Comparison of ENCODE assay signal across 13 cellular contexts in the genomic region with DNA sequence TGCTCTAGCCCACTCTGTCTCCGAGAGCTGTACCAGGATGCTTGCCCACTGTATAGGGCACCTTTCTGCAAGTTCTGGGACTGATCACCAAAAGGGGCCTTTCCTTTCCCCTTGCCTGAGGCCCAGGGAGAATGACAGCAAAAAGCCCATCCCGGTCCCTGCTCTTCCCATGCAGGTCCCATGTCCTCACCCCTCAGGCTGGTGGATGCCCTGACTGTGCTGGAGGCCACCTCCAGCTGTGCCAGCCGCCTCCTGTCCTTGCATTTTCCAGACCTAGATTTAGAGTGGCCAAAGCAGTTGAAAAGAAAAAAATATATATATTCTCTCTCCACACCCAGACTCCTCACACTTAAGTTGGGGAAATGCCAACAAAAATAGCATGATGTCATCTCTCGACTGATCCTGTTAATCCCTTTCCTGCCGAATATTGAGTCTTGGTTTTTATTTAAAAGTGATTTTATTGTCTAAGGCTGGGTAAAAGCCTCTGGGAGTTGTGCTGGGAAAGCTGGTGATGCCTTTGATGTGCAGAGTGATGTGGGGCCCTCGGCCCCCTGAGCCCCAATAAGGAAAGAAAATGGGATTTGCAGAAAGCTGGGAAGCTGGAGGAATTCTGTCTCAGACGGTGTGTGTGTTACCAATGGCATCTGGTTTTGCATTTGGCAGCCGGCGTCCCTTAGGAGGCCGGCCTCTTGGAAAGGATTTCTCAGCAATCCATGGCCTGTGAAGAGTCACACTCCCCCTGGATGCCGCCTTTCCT. TPM values are rescaled to one million over a fixed set of nuclear protein-coding genes. Genes with fewer than 3 reads are reported as not detected.
DNase-seq lines count a peak whose midpoint lies in the region; ATAC-seq and TF ChIP-seq lines count a peak whose summit lies in the region.
"Had no signal": no experiment of that assay in that cellular context is flagged by ENCODE, and none has a peak within 500 bp of the region (broad histone marks: within the 10 kb centered on the region; RNA-seq: fewer than 3 reads in every experiment).

No MANE protein-coding gene starts in this region.

- peak overlapping the region; percentile 13 for H3K4me3 Mint-ChIP-seq in mesothelial cell of epicardium
- no peak overlapping the region for H3K4me3 Mint-ChIP-seq in activated CD4-positive, alpha-beta memory T cell treated with anti-CD3 and anti-CD28 coated beads, Interleukin-2, amount 10 ng/mL, durations not matched to agents 7 days and 5 days
- H3K4me3 Mint-ChIP-seq: activated CD4-positive, alpha-beta T cell treated with anti-CD3 and anti-CD28 coated beads, Interleukin-2, amount 10 ng/mL, durations not matched to agents 24 days and 14 days had no signal

- no peaks in the 10 kb centered on the region for H3K27me3 Mint-ChIP-seq in mesothelial cell of epicardium (ENCODE audit: low read depth)
- H3K27me3 Mint-ChIP-seq in activated CD4-positive, alpha-beta memory T cell treated with anti-CD3 and anti-CD28 coated beads, Interleukin-2, amount 10 ng/mL, durations not matched to agents 7 days and 5 days = peaks cover 4% of the 10 kb centered on the region
- H3K27me3 Mint-ChIP-seq: activated CD4-positive, alpha-beta T cell treated with anti-CD3 and anti-CD28 coated beads, Interleukin-2, amount 10 ng/mL, durations not matched to agents 24 days and 14 days had no signal

- peaks cover 23% of the 10 kb centered on the region for H3K4me1 Mint-ChIP-seq in mesothelial cell of epicardium
- H3K4me1 Mint-ChIP-seq in activated CD4-positive, alpha-beta memory T cell treated with anti-CD3 and anti-CD28 coated beads, Interleukin-2, amount 10 ng/mL, durations not matched to agents 7 days and 5 days = peaks cover 7% of the 10 kb centered on the region

- no peaks in the 10 kb centered on the region for H3K9me2 ChIP-seq in PC-3 (replicated peaks; ENCODE audit: low read length)

- H3F3A ChIP-seq in PC-3 (ENCODE audit: low read length, unreplicated experiment) = no peaks in the 10 kb centered on the region

- peaks cover under 1% of the 10 kb centered on the region for H3K9me3 Mint-ChIP-seq in mesothelial cell of epicardium
- H3K9me3 Mint-ChIP-seq in activated CD4-positive, alpha-beta memory T cell treated with anti-CD3 and anti-CD28 coated beads, Interleukin-2, amount 10 ng/mL, durations not matched to agents 7 days and 5 days = no peaks in the 10 kb centered on the region
- H3K9me3 Mint-ChIP-seq: activated CD4-positive, alpha-beta T cell treated with anti-CD3 and anti-CD28 coated beads, Interleukin-2, amount 10 ng/mL, durations not matched to agents 24 days and 14 days had no signal

- POLR2A ChIA-PET in PC-3 (lab: Charles Lee; ENCODE audit: unreplicated experiment) = no interaction called here
- POLR2A ChIA-PET in activated CD4-positive, alpha-beta memory T cell treated with anti-CD3 and anti-CD28 coated beads, Interleukin-2, amount 10 ng/mL, durations not matched to agents 7 days and 5 days (lab: Charles Lee) = no interaction called here

- no peaks in the 10 kb centered on the region for H4K20me1 ChIP-seq in PC-3 (ENCODE audit: low read length)

- no peak overlapping the region for H3K4me3 ChIP-seq in PC-3 (ENCODE audit: low read length)
- H3K4me3 ChIP-seq: Peyer's patch, upper lobe of left lung had no signal

- no peaks in the 10 kb centered on the region for H3K9me3 ChIP-seq in PC-3 (ENCODE audit: low read length)
- H3K9me3 ChIP-seq: Peyer's patch, upper lobe of left lung had no signal

- TF ChIP-seq CTCF in PC-3 (conservative IDR thresholded peaks at IDR 0.05; ENCODE audit: low read depth, low read length) (no peak), mesothelial cell of epicardium (IDR thresholded peaks at IDR 0.05; ENCODE audit: unreplicated experiment) (no peak)

- no peaks in the 10 kb centered on the region for H3K27me3 ChIP-seq in PC-3 (ENCODE audit: low read length)
- H3K27me3 ChIP-seq: Peyer's patch, upper lobe of left lung had no signal

- DNase-seq in Daoy (ENCODE audit: low read depth) (peak; percentile 83), PC-3 (peak; percentile 42), epithelial cell of prostate (ENCODE audit: low read depth, low spot score) (peak; percentile 16), mesothelial cell of epicardium (ENCODE audit: low spot score in 2 of 2, unreplicated experiment in 2 of 2) (no peak), NCI-H1417 treated with DMSO at 0.1 percent for 48 hours (lab: John Stamatoyannopoulos, UW) (no peak)
- no peak for DNase-seq in activated CD8-positive, alpha-beta memory T cell treated with anti-CD3 and anti-CD28 coated beads for 24 hours
- DNase-seq in activated CD4-positive, alpha-beta memory T cell treated with anti-CD3 and anti-CD28 coated beads, Interleukin-2, amount 10 ng/mL, durations not matched to agents 7 days and 5 days = no peak
- DNase-seq: activated CD4-positive, alpha-beta T cell treated with anti-CD3 and anti-CD28 coated beads, Interleukin-2, amount 10 ng/mL, durations not matched to agents 24 days and 14 days; COR-L47; NCI-H1436; Peyer's patch; upper lobe of left lung had no signal

- no peak overlapping the region for H3K9ac ChIP-seq in PC-3 (ENCODE audit: low read length)

- H3K27ac ChIP-seq in PC-3 (ENCODE audit: low read length) (no peak overlapping the region), epithelial cell of prostate (peak overlapping the region; percentile 27)
- H3K27ac ChIP-seq: Peyer's patch, upper lobe of left lung had no signal

- H3K36me3 ChIP-seq in PC-3 (ENCODE audit: low read depth, low read length) = no peaks in the 10 kb centered on the region
- H3K36me3 ChIP-seq: Peyer's patch, upper lobe of left lung had no signal

- BruUV-seq in PC-3 (replicated peaks; lab: Mats Ljungman, UMichigan) = no TSS peak

- no peak for ATAC-seq in PC-3
- ATAC-seq in HG03159 (IDR thresholded peaks at IDR 0.05; ENCODE audit: unreplicated experiment) = no peak

- no peak overlapping the region for H2AFZ ChIP-seq in PC-3 (ENCODE audit: low read length)

- no peaks in the 10 kb centered on the region for H3K79me2 ChIP-seq in PC-3 (ENCODE audit: low read length)

- intact Hi-C loops in PC-3 (cut with micrococcal nuclease) = no loop called here

- H3K27ac Mint-ChIP-seq in mesothelial cell of epicardium = peak overlapping the region; percentile 94
- no peak overlapping the region for H3K27ac Mint-ChIP-seq in activated CD4-positive, alpha-beta memory T cell treated with anti-CD3 and anti-CD28 coated beads, Interleukin-2, amount 10 ng/mL, durations not matched to agents 7 days and 5 days
- H3K27ac Mint-ChIP-seq: activated CD4-positive, alpha-beta T cell treated with anti-CD3 and anti-CD28 coated beads, Interleukin-2, amount 10 ng/mL, durations not matched to agents 24 days and 14 days had no signal

- H3K4me1 ChIP-seq in PC-3 (ENCODE audit: insufficient read depth, low read length) = peaks cover 12% of the 10 kb centered on the region
- H3K4me1 ChIP-seq: Peyer's patch had no signal

- no peaks in the 10 kb centered on the region for H3K36me3 Mint-ChIP-seq in mesothelial cell of epicardium
- H3K36me3 Mint-ChIP-seq in activated CD4-positive, alpha-beta memory T cell treated with anti-CD3 and anti-CD28 coated beads, Interleukin-2, amount 10 ng/mL, durations not matched to agents 7 days and 5 days (ENCODE audit: low read depth) = no peaks in the 10 kb centered on the region

- no peak overlapping the region for H3K4me2 ChIP-seq in PC-3 (ENCODE audit: low read length)

- CTCF ChIA-PET in PC-3 (lab: Charles Lee) = no interaction called here
- CTCF ChIA-PET in activated CD4-positive, alpha-beta memory T cell treated with anti-CD3 and anti-CD28 coated beads, Interleukin-2, amount 10 ng/mL, durations not matched to agents 7 days and 5 days (lab: Charles Lee) = no interaction called here

RNA-seq across cellular contexts. Expression of gene TPM1, which starts 29.3 kb away (rescaled TPM):
- 1,551 and 1,952 TPM in 2 replicates for total RNA-seq in Daoy (2014; rRNA removed; shearing (Covaris generic))
- total RNA-seq in PC-3 (2014; rRNA removed) = 127 and 156 TPM in 2 replicates
- 635 to 667 TPM (median 659 TPM) in 3 replicates for total RNA-seq in mesothelial cell of epicardium
- 1 to 10 TPM; 4.8 to 6.2 TPM for total RNA-seq in activated CD4-positive, alpha-beta memory T cell treated with anti-CD3 and anti-CD28 coated beads, Interleukin-2, amount 10 ng/mL, durations not matched to agents 7 days and 5 days

Comparison
In these comparisons a context has a peak if more than half of its experiments do, and no peak if none do; other contexts are left out.
1. DNase-seq: peak in Daoy (single experiment), PC-3 (single experiment) and epithelial cell of prostate (single experiment); none in mesothelial cell of epicardium (0 of 2), NCI-H1417 treated with DMSO at 0.1 percent for 48 hours (single experiment), activated CD8-positive, alpha-beta memory T cell treated with anti-CD3 and anti-CD28 coated beads for 24 hours (single experiment) and activated CD4-positive, alpha-beta memory T cell treated with anti-CD3 and anti-CD28 coated beads, Interleukin-2, amount 10 ng/mL, durations not matched to agents 7 days and 5 days (single experiment).
2. RNA of gene TPM1, which starts 29.3 kb away (total RNA-seq): 1,551 to 1,952 TPM in Daoy, 635 to 667 TPM in mesothelial cell of epicardium and 127 to 156 TPM in PC-3; 4.8 to 6.2 TPM in activated CD4-positive, alpha-beta memory T cell treated with anti-CD3 and anti-CD28 coated beads, Interleukin-2, amount 10 ng/mL, durations not matched to agents 7 days and 5 days; every median in the first group is over 10 times any median in the second.